27 cellular contexts compared by ENCODE assay signal in the genomic region with DNA sequence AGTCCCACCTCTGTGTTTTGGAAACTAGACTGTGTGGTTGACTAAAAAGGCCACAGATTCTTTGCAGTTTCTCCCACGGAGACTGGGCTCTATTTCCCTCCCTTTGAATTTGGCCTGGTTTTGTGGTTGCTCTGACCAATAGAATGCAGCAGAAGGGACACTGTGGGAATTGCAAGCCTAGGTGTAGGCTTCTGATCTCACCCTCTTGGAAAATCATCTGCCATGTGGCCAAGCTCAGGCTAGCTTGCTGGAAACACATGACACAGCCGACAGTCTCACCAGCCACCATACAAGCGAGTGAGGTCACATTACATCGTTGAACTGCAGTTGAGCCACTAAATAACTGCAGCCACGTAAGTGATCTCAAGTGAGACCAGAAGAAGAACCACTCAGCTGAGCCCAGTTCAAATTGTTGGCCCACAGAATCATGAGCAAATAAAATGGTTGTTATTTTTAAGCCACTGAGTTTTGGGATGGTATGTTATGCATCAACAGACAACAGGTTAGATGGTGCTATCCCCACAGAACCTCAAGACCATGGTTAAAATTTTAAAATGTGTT.
"Had no signal": no experiment of that assay in that cellular context is flagged by ENCODE, and none has a peak within 500 bp of the region (broad histone marks: within the 10 kb centered on the region; RNA-seq: fewer than 3 reads in every experiment).

No MANE protein-coding gene starts in this region.

- H3K4me3 ChIP-seq: dorsolateral prefrontal cortex, gastroesophageal sphincter, heart left ventricle, hepatocyte, left lung, neural progenitor cell, prostate gland, right atrium auricular region, sigmoid colon, testis, tibial artery, upper lobe of left lung had no signal

- DNase-seq: dorsolateral prefrontal cortex; effector CD4-positive, alpha-beta T cell; foreskin keratinocyte; heart left ventricle; left cardiac atrium; left lung; mammary epithelial cell; mesendoderm; midbrain; naive thymus-derived CD4-positive, alpha-beta T cell; sigmoid colon; stimulated activated CD4-positive, alpha-beta T cell treated with anti-CD3 and anti-CD28 coated beads, Interleukin-2, amount 100 ng/mL, for 24 hours; stimulated activated CD4-positive, alpha-beta T cell treated with anti-CD3 and anti-CD28 coated beads, Interleukin-4, amount 100 ng/mL, for 24 hours; stimulated activated naive CD8-positive, alpha-beta T cell treated with anti-CD3 and anti-CD28 coated beads, Interleukin-15, Interleukin-2, amounts not matched to agents 100 U/mL and 50 U/mL, for 24 hours; substantia nigra; testis; tibial artery; upper lobe of left lung had no signal

- H3K27ac ChIP-seq: dorsolateral prefrontal cortex, foreskin keratinocyte, gastroesophageal sphincter, heart left ventricle, hepatocyte, left lung, neural progenitor cell, prostate gland, right atrium auricular region, sigmoid colon, testis, tibial artery, upper lobe of left lung had no signal

- H3K4me1 Mint-ChIP-seq: naive thymus-derived CD4-positive, alpha-beta T cell; nephron; stimulated activated effector memory CD8-positive, alpha-beta T cell treated with anti-CD3 and anti-CD28 coated beads, Interleukin-12 subunit alpha, Interleukin-12 subunit beta, amount 100 ng/mL, for 72 hours had no signal

- H3K36me3 ChIP-seq: gastroesophageal sphincter, heart left ventricle, left lung, neural progenitor cell, prostate gland, right atrium auricular region, sigmoid colon, tibial artery, upper lobe of left lung had no signal

- H3K4me2 ChIP-seq: hepatocyte, neural progenitor cell had no signal

- ATAC-seq: foreskin keratinocyte; gastroesophageal sphincter; heart left ventricle; left cardiac atrium; left lung; naive thymus-derived CD4-positive, alpha-beta T cell; stimulated activated effector memory CD8-positive, alpha-beta T cell treated with anti-CD3 and anti-CD28 coated beads, Interleukin-12 subunit alpha, Interleukin-12 subunit beta, amount 100 ng/mL, for 72 hours; stimulated activated naive CD8-positive, alpha-beta T cell treated with anti-CD3 and anti-CD28 coated beads, Interleukin-15, Interleukin-2, amounts not matched to agents 100 U/mL and 50 U/mL, for 24 hours had no signal

- H3K9me3 ChIP-seq: gastroesophageal sphincter, left lung, prostate gland, right atrium auricular region, sigmoid colon, testis, tibial artery, upper lobe of left lung had no signal

- H3K9ac ChIP-seq: neural progenitor cell had no signal

- H3K36me3 Mint-ChIP-seq: naive thymus-derived CD4-positive, alpha-beta T cell; neural progenitor cell; stimulated activated effector memory CD8-positive, alpha-beta T cell treated with anti-CD3 and anti-CD28 coated beads, Interleukin-12 subunit alpha, Interleukin-12 subunit beta, amount 100 ng/mL, for 72 hours had no signal

- H2AFZ ChIP-seq: hepatocyte, neural progenitor cell had no signal

- H3K27ac Mint-ChIP-seq: naive thymus-derived CD4-positive, alpha-beta T cell; nephron; neural progenitor cell; stimulated activated effector memory CD8-positive, alpha-beta T cell treated with anti-CD3 and anti-CD28 coated beads, Interleukin-12 subunit alpha, Interleukin-12 subunit beta, amount 100 ng/mL, for 72 hours had no signal

- H3K4me1 ChIP-seq: gastroesophageal sphincter, heart left ventricle, left lung, neural progenitor cell, prostate gland, right atrium auricular region, sigmoid colon, testis, tibial artery, upper lobe of left lung had no signal

- FAIRE-seq: colon, urothelium cell line had no signal

- H3K79me2 ChIP-seq: hepatocyte had no signal

- H3K4me3 Mint-ChIP-seq: naive thymus-derived CD4-positive, alpha-beta T cell; nephron; neural progenitor cell; stimulated activated effector memory CD8-positive, alpha-beta T cell treated with anti-CD3 and anti-CD28 coated beads, Interleukin-12 subunit alpha, Interleukin-12 subunit beta, amount 100 ng/mL, for 72 hours had no signal

- H3K27me3 ChIP-seq: dorsolateral prefrontal cortex, foreskin keratinocyte, gastroesophageal sphincter, heart left ventricle, hepatocyte, left lung, neural progenitor cell, right atrium auricular region, sigmoid colon, testis, tibial artery, upper lobe of left lung had no signal

- H3K9me3 Mint-ChIP-seq: neural progenitor cell; stimulated activated effector memory CD8-positive, alpha-beta T cell treated with anti-CD3 and anti-CD28 coated beads, Interleukin-12 subunit alpha, Interleukin-12 subunit beta, amount 100 ng/mL, for 72 hours had no signal
